8 cellular contexts compared by ENCODE assay signal in genomic region chr4:75672461-75673026, GRCh38. TPM values are rescaled to one million over a fixed set of nuclear protein-coding genes. Genes with fewer than 3 reads are reported as not detected.
DNase-seq lines count a peak whose midpoint lies in the region; ATAC-seq and TF ChIP-seq lines count a peak whose summit lies in the region.

No MANE protein-coding gene starts in this region.

- peak overlapping the region; percentile 97 for H3K27ac ChIP-seq in C4-2B

- no peaks in the 10 kb centered on the region for H3K9me3 Mint-ChIP-seq in naive thymus-derived CD8-positive, alpha-beta T cell

- DNase-seq in GM19238 (ENCODE audit: insufficient read length, low spot score): peak; percentile 31
- DNase-seq in OCI-M1 (lab: John Stamatoyannopoulos, UW): peak; percentile 77
- peak; percentile 86 to 87 for DNase-seq in activated T-cell treated with anti-CD3 and anti-CD28 coated beads, Interleukin-2, amount 50 U/mL, for 48 hours
- peak; percentile 40 for DNase-seq in fibroblast of gingiva (ENCODE audit: low read depth)
- peak; percentile 69 to 92 (median 82) for DNase-seq in naive thymus-derived CD8-positive, alpha-beta T cell
- peak; percentile 68 to 87 (median 76) for DNase-seq in stimulated activated naive CD4-positive, alpha-beta T cell (lab: John Stamatoyannopoulos, UW)

- no peak for TF ChIP-seq CTCF in C4-2B (conservative IDR thresholded peaks at IDR 0.05)

- ATAC-seq in HG03439 (IDR thresholded peaks at IDR 0.05; ENCODE audit: unreplicated experiment): peak; percentile 30
- ATAC-seq in naive thymus-derived CD8-positive, alpha-beta T cell: peak; percentile 22 to 27

- peak overlapping the region; percentile 95 to 100 (median 99) for H3K4me3 Mint-ChIP-seq in naive thymus-derived CD8-positive, alpha-beta T cell

- peaks cover 45 to 56% (median 53%) of the 10 kb centered on the region in 4 donors for H3K4me1 Mint-ChIP-seq in naive thymus-derived CD8-positive, alpha-beta T cell

- peak overlapping the region; percentile 97 to 100 (median 99) for H3K27ac Mint-ChIP-seq in naive thymus-derived CD8-positive, alpha-beta T cell

- POLR2A ChIA-PET in naive thymus-derived CD8-positive, alpha-beta T cell (lab: Charles Lee): interaction anchor here (0.8 to 6.5 kb wide), 9 partner anchors 12 to 158 kb away, joined by 3 to 77 read pairs (median 8); partner anchors contain the start of genes RCHY1, THAP6 and USO1

- H3K27me3 Mint-ChIP-seq in naive thymus-derived CD8-positive, alpha-beta T cell: no peaks in the 10 kb centered on the region

- peaks cover 0 to 5% (median 0%) of the 10 kb centered on the region in 3 donors for H3K36me3 Mint-ChIP-seq in naive thymus-derived CD8-positive, alpha-beta T cell

RNA-seq across cellular contexts. Expression of gene G3BP2, which starts 0.7 kb away (rescaled TPM):
- total RNA-seq in naive thymus-derived CD8-positive, alpha-beta T cell: 100 to 1,000 TPM; 172 to 190 TPM
- polyA plus RNA-seq in naive thymus-derived CD8-positive, alpha-beta T cell: 100 to 1,000 TPM; 116 to 125 (median 121) TPM

RNA-seq across cellular contexts. Expression of gene CDKL2, which starts 42.2 kb away (rescaled TPM):
- 1 to 10 TPM in 1 of 2 experiments, under 1 TPM in 1; 0.82 to 1.0 TPM for total RNA-seq in naive thymus-derived CD8-positive, alpha-beta T cell
- polyA plus RNA-seq in naive thymus-derived CD8-positive, alpha-beta T cell: 1 to 10 TPM in 1 of 3 donors, under 1 TPM in 2; 0.20 to 1.0 (median 0.58) TPM

RNA-seq across cellular contexts. Expression of gene USO1, which starts 51.8 kb away (rescaled TPM):
- total RNA-seq in naive thymus-derived CD8-positive, alpha-beta T cell: 10 to 100 TPM; 32.3 to 36.6 TPM
- polyA plus RNA-seq in naive thymus-derived CD8-positive, alpha-beta T cell: 10 to 100 TPM; 22.0 to 26.5 (median 24.4) TPM

Comparison
In these comparisons a context has a peak if more than half of its experiments do, and no peak if none do; other contexts are left out.
1. Peak in every context shown above with its lines: DNase-seq, ATAC-seq and H3K27ac ChIP-seq.
2. DNase-seq: peak in every context shown above with its lines; median percentile 86 in activated T-cell treated with anti-CD3 and anti-CD28 coated beads, Interleukin-2, amount 50 U/mL, for 48 hours; 82 in naive thymus-derived CD8-positive, alpha-beta T cell; 77 in OCI-M1; 76 in stimulated activated naive CD4-positive, alpha-beta T cell; 40 in fibroblast of gingiva; 31 in GM19238.